27 cellular contexts compared by ENCODE assay signal in genomic region chr16:22184615-22184968, GRCh38. TPM values are rescaled to one million over a fixed set of nuclear protein-coding genes. Genes with fewer than 3 reads are reported as not detected.
"Had no signal": no experiment of that assay in that cellular context is flagged by ENCODE, and none has a peak within 500 bp of the region (broad histone marks: within the 10 kb centered on the region; RNA-seq: fewer than 3 reads in every experiment).

No MANE protein-coding gene starts in this region.

- H3K27me3 ChIP-seq: ascending aorta, body of pancreas, MG63 had no signal

- FAIRE-seq: bronchial epithelial cell had no signal

- H3K27me3 Mint-ChIP-seq: activated CD8-positive, alpha-beta T cell treated with anti-CD3 and anti-CD28 coated beads for 36 hours; activated naive CD8-positive, alpha-beta T cell treated with anti-CD3 and anti-CD28 coated beads, Interleukin-2, amount 10 ng/mL, durations not matched to agents 7 days and 5 days; T-cell had no signal

- H3K4me3 ChIP-seq: ascending aorta, body of pancreas, coronary artery, MG63 had no signal

- H3K9me3 ChIP-seq: ascending aorta, body of pancreas, MG63 had no signal

- H3K27ac Mint-ChIP-seq: activated CD8-positive, alpha-beta T cell treated with anti-CD3 and anti-CD28 coated beads for 36 hours; activated naive CD4-positive, alpha-beta T cell treated with anti-CD3 and anti-CD28 coated beads, Interleukin-2, amount 10 ng/mL, durations not matched to agents 7 days and 5 days; activated T-cell treated with anti-CD3 and anti-CD28 coated beads, Interleukin-2, amount 50 U/mL, for 72 hours; activated T-helper 2 cell treated with anti-CD3 and anti-CD28 coated beads, Interferon-gamma antibody, Interleukin-2, Interleukin-4, amounts not matched to agents 10 μg/mL and 5 μg/mL and 100 μg/mL, durations not matched to agents 14 hours and 24 hours and 36 hours had no signal

- H3K9me3 Mint-ChIP-seq: activated CD8-positive, alpha-beta T cell treated with anti-CD3 and anti-CD28 coated beads for 36 hours; activated naive CD4-positive, alpha-beta T cell treated with anti-CD3 and anti-CD28 coated beads, Interleukin-2, amount 10 ng/mL, durations not matched to agents 7 days and 5 days; activated naive CD8-positive, alpha-beta T cell treated with anti-CD3 and anti-CD28 coated beads, Interleukin-2, amount 10 ng/mL, durations not matched to agents 7 days and 5 days; activated T-cell treated with anti-CD3 and anti-CD28 coated beads, Interleukin-2, amount 50 U/mL, for 72 hours; activated T-helper 2 cell treated with anti-CD3 and anti-CD28 coated beads, Interferon-gamma antibody, Interleukin-2, Interleukin-4, amounts not matched to agents 10 μg/mL and 5 μg/mL and 100 μg/mL, durations not matched to agents 14 hours and 24 hours and 36 hours; T-cell had no signal

- H3K36me3 ChIP-seq: ascending aorta, MG63 had no signal

- H3K36me3 Mint-ChIP-seq: activated naive CD4-positive, alpha-beta T cell treated with anti-CD3 and anti-CD28 coated beads, Interleukin-2, amount 10 ng/mL, durations not matched to agents 7 days and 5 days; activated naive CD8-positive, alpha-beta T cell treated with anti-CD3 and anti-CD28 coated beads, Interleukin-2, amount 10 ng/mL, durations not matched to agents 7 days and 5 days; T-cell had no signal

- DNase-seq: activated CD4-positive, CD25-positive, alpha-beta regulatory T cell; activated CD8-positive, alpha-beta memory T cell treated with anti-CD3 and anti-CD28 coated beads, Interleukin-2, amount 50 U/mL, for 4 hours; activated gamma-delta T cell treated with Interleukin-2 at 50 U/mL for 16 hours; activated naive CD8-positive, alpha-beta T cell treated with anti-CD3 and anti-CD28 coated beads, Interleukin-2, amount 10 ng/mL, durations not matched to agents 7 days and 5 days; activated T-cell treated with anti-CD3 and anti-CD28 coated beads, Interleukin-2, amount 50 U/mL, for 72 hours; amniotic stem cell; body of pancreas; central memory CD4-positive, alpha-beta T cell; MG63; NCI-H1105; NCI-H1436; NCI-H1694 treated with DMSO at 0.1 percent for 48 hours; NCI-H2029 treated with DMSO at 0.1 percent for 48 hours; NCI-H345; NCI-H510A treated with DMSO at 0.1 percent for 48 hours; PC-3; SIG-M5 had no signal

- ATAC-seq: activated CD8-positive, alpha-beta T cell treated with anti-CD3 and anti-CD28 coated beads for 36 hours; activated T-cell treated with anti-CD3 and anti-CD28 coated beads, Interleukin-2, amount 50 U/mL, for 72 hours; body of pancreas; PC-3 had no signal

- H3K27ac ChIP-seq: ascending aorta, body of pancreas, coronary artery, VCaP had no signal

- H3K4me3 Mint-ChIP-seq: activated CD8-positive, alpha-beta T cell treated with anti-CD3 and anti-CD28 coated beads for 36 hours; activated naive CD4-positive, alpha-beta T cell treated with anti-CD3 and anti-CD28 coated beads, Interleukin-2, amount 10 ng/mL, durations not matched to agents 7 days and 5 days; activated naive CD8-positive, alpha-beta T cell treated with anti-CD3 and anti-CD28 coated beads, Interleukin-2, amount 10 ng/mL, durations not matched to agents 7 days and 5 days; activated T-cell treated with anti-CD3 and anti-CD28 coated beads, Interleukin-2, amount 50 U/mL, for 72 hours; T-cell had no signal

RNA-seq across cellular contexts. Expression of gene SDR42E2, which starts 22.3 kb away (rescaled TPM):
- total RNA-seq: ascending aorta; bronchial epithelial cell; chondrocyte; PC-3; T-helper 2 cell treated with Interferon-gamma antibody and Interleukin-4, amounts not matched to agents 100 ng/mL and 5 ng/mL, for 36 hours had no signal
